8 cellular contexts compared by ENCODE assay signal in genomic region chr10:30705625-30706149, GRCh38.
DNase-seq lines count a peak whose midpoint lies in the region; ATAC-seq lines count a peak whose summit lies in the region.

No MANE protein-coding gene starts in this region.

- H3K36me3 Mint-ChIP-seq in activated CD8-positive, alpha-beta T cell treated with anti-CD3 and anti-CD28 coated beads, Interleukin-2, amount 10 ng/mL, durations not matched to agents 7 days and 5 days (ENCODE audit: low read depth) = peaks cover 11% of the 10 kb centered on the region

- CTCF ChIA-PET in activated CD8-positive, alpha-beta T cell treated with anti-CD3 and anti-CD28 coated beads, Interleukin-2, amount 10 ng/mL, durations not matched to agents 7 days and 5 days (lab: Charles Lee) = interaction anchor here (1.0 to 8.0 kb wide), 5 partner anchors 11 to 77 kb away, joined by 3 to 97 read pairs (median 7); no protein-coding TSS in a partner anchor

- peaks cover 58% of the 10 kb centered on the region for H3K4me1 Mint-ChIP-seq in activated CD8-positive, alpha-beta T cell treated with anti-CD3 and anti-CD28 coated beads, Interleukin-2, amount 10 ng/mL, durations not matched to agents 7 days and 5 days (ENCODE audit: low read depth)
- H3K4me1 Mint-ChIP-seq in stimulated activated naive CD8-positive, alpha-beta T cell treated with anti-CD3 and anti-CD28 coated beads, Interleukin-15, amount 100 ng/mL, for 72 hours = peaks cover 62% of the 10 kb centered on the region

- peak overlapping the region; percentile 97 for H3K27ac Mint-ChIP-seq in activated CD8-positive, alpha-beta T cell treated with anti-CD3 and anti-CD28 coated beads, Interleukin-2, amount 10 ng/mL, durations not matched to agents 7 days and 5 days
- peak overlapping the region; percentile 96 to 97 for H3K27ac Mint-ChIP-seq in stimulated activated naive CD8-positive, alpha-beta T cell treated with anti-CD3 and anti-CD28 coated beads, Interleukin-15, amount 100 ng/mL, for 72 hours

- ATAC-seq in HG03025 (IDR thresholded peaks at IDR 0.05; ENCODE audit: low FRiP score, unreplicated experiment) = peak; percentile 22
- peak; percentile 16 for ATAC-seq in activated CD8-positive, alpha-beta T cell treated with anti-CD3 and anti-CD28 coated beads, Interleukin-2, amount 10 ng/mL, durations not matched to agents 7 days and 5 days
- no peak for ATAC-seq in stimulated activated naive CD8-positive, alpha-beta T cell treated with anti-CD3 and anti-CD28 coated beads, Interleukin-15, amount 100 ng/mL, for 72 hours
- ATAC-seq in GM18519 (IDR thresholded peaks at IDR 0.05; ENCODE audit: low FRiP score, unreplicated experiment) = no peak

- POLR2A ChIA-PET in activated CD8-positive, alpha-beta T cell treated with anti-CD3 and anti-CD28 coated beads, Interleukin-2, amount 10 ng/mL, durations not matched to agents 7 days and 5 days (lab: Charles Lee) = interaction anchor here (1.4 to 1.7 kb wide), 4 partner anchors 9 to 204 kb away, joined by 3 to 9 read pairs (median 3); no protein-coding TSS in a partner anchor

- no peaks in the 10 kb centered on the region for H3K27me3 Mint-ChIP-seq in activated CD8-positive, alpha-beta T cell treated with anti-CD3 and anti-CD28 coated beads, Interleukin-2, amount 10 ng/mL, durations not matched to agents 7 days and 5 days (ENCODE audit: low read depth)
- H3K27me3 Mint-ChIP-seq in stimulated activated naive CD8-positive, alpha-beta T cell treated with anti-CD3 and anti-CD28 coated beads, Interleukin-15, amount 100 ng/mL, for 72 hours = no peaks in the 10 kb centered on the region

- no peaks in the 10 kb centered on the region for H3K9me3 Mint-ChIP-seq in activated CD8-positive, alpha-beta T cell treated with anti-CD3 and anti-CD28 coated beads, Interleukin-2, amount 10 ng/mL, durations not matched to agents 7 days and 5 days (ENCODE audit: insufficient read depth)
- no peaks in the 10 kb centered on the region for H3K9me3 Mint-ChIP-seq in stimulated activated naive CD8-positive, alpha-beta T cell treated with anti-CD3 and anti-CD28 coated beads, Interleukin-15, amount 100 ng/mL, for 72 hours

- peak; percentile 77 for DNase-seq in activated CD8-positive, alpha-beta memory T cell treated with anti-CD3 and anti-CD28 coated beads for 24 hours
- no peak for DNase-seq in activated CD8-positive, alpha-beta memory T cell treated with anti-CD3 and anti-CD28 coated beads, Interleukin-2, amount 50 U/mL, for 4 hours
- DNase-seq in activated CD8-positive, alpha-beta T cell treated with anti-CD3 and anti-CD28 coated beads, Interleukin-2, amount 10 ng/mL, durations not matched to agents 7 days and 5 days = peak; percentile 47
- peak in 1 of 2 donors; percentile 40 for DNase-seq in stimulated activated naive CD8-positive, alpha-beta T cell treated with anti-CD3 and anti-CD28 coated beads, Interleukin-15, amount 100 ng/mL, for 72 hours
- DNase-seq in DMS79 treated with DMSO at 0.1 percent for 48 hours (lab: John Stamatoyannopoulos, UW) = no peak
- no peak for DNase-seq in 8988T

- H3K4me3 Mint-ChIP-seq in activated CD8-positive, alpha-beta T cell treated with anti-CD3 and anti-CD28 coated beads, Interleukin-2, amount 10 ng/mL, durations not matched to agents 7 days and 5 days = peak overlapping the region; percentile 89
- H3K4me3 Mint-ChIP-seq in stimulated activated naive CD8-positive, alpha-beta T cell treated with anti-CD3 and anti-CD28 coated beads, Interleukin-15, amount 100 ng/mL, for 72 hours = peak overlapping the region; percentile 92 to 93

Comparison
In these comparisons a context has a peak if more than half of its experiments do, and no peak if none do; other contexts are left out.
1. DNase-seq: peak in activated CD8-positive, alpha-beta memory T cell treated with anti-CD3 and anti-CD28 coated beads for 24 hours (single experiment) and activated CD8-positive, alpha-beta T cell treated with anti-CD3 and anti-CD28 coated beads, Interleukin-2, amount 10 ng/mL, durations not matched to agents 7 days and 5 days (single experiment); none in activated CD8-positive, alpha-beta memory T cell treated with anti-CD3 and anti-CD28 coated beads, Interleukin-2, amount 50 U/mL, for 4 hours (single experiment), DMS79 treated with DMSO at 0.1 percent for 48 hours (single experiment) and 8988T (single experiment).
2. ATAC-seq: peak in HG03025 (single experiment) and activated CD8-positive, alpha-beta T cell treated with anti-CD3 and anti-CD28 coated beads, Interleukin-2, amount 10 ng/mL, durations not matched to agents 7 days and 5 days (single experiment); none in stimulated activated naive CD8-positive, alpha-beta T cell treated with anti-CD3 and anti-CD28 coated beads, Interleukin-15, amount 100 ng/mL, for 72 hours (single experiment) and GM18519 (single experiment).